1 cellular context compared by ENCODE assay signal in genomic region chr12:751192-751827, GRCh38.
TF ChIP-seq lines count a peak whose summit lies in the region.

No MANE protein-coding gene starts in this region.

TF ChIP-seq in K562, 482 proteins besides CTCF, POLR2A, EP300 and RAD21 (continued from another document and continues in another):
- TF ChIP-seq ZNF395 (CRISPR knock-in tag; IDR thresholded peaks at IDR 0.05) (peak; percentile 66; the same call in 1 of the 2 replicates), ATF1 (CRISPR knock-in tag; IDR thresholded peaks at IDR 0.05) (no peak), ATF1 (tag; IDR thresholded peaks at IDR 0.05) (peak; percentile 82), ZNF121 (CRISPR knock-in tag; conservative IDR thresholded peaks at IDR 0.05) (no peak), ZNF695 (CRISPR knock-in tag; IDR thresholded peaks at IDR 0.05) (no peak), NCOA1 (IDR thresholded peaks at IDR 0.05; ENCODE audit: low read depth) (no peak), GTF2F1 (IDR thresholded peaks at IDR 0.05; ENCODE audit: low read depth, low read length) (no peak), SRSF9 (IDR thresholded peaks at IDR 0.05; ENCODE audit: borderline replicate concordance, low read depth, low read length) (no peak), CBFB (CRISPR knock-in tag; IDR thresholded peaks at IDR 0.05) (no peak), SPI1 (IDR thresholded peaks at IDR 0.05; ENCODE audit: borderline replicate concordance, low read depth, low read length) (peak; percentile 39; the same call in 1 of the 2 replicates), TSC22D4 (tag; IDR thresholded peaks at IDR 0.05) (no peak), TFAP4 (CRISPR knock-in tag; IDR thresholded peaks at IDR 0.05; ENCODE audit: borderline replicate concordance) (peak; percentile 82; the same call in 1 of the 2 replicates), ZNF165 (CRISPR knock-in tag; IDR thresholded peaks at IDR 0.05; ENCODE audit: borderline replicate concordance) (no peak), TEAD4 (IDR thresholded peaks at IDR 0.05; ENCODE audit: low read length) (no peak), TEAD4 (CRISPR knock-in tag; IDR thresholded peaks at IDR 0.05; ENCODE audit: borderline replicate concordance) (no peak), CGGBP1 (CRISPR knock-in tag; IDR thresholded peaks at IDR 0.05) (no peak), STAT5B (CRISPR knock-in tag; IDR thresholded peaks at IDR 0.05) (no peak), ZNF175 (CRISPR knock-in tag; IDR thresholded peaks at IDR 0.05; ENCODE audit: low read depth) (0 out of 2 replicates have a peak, but pooled peaks have one; percentile 50), PHF20 (IDR thresholded peaks at IDR 0.05; ENCODE audit: partially characterized antibody) (no peak), ZNF644 (tag; IDR thresholded peaks at IDR 0.05; ENCODE audit: low read depth) (no peak), ZNF133 (CRISPR knock-in tag; IDR thresholded peaks at IDR 0.05) (no peak), DMBX1 (CRISPR knock-in tag; IDR thresholded peaks at IDR 0.05; ENCODE audit: borderline replicate concordance) (no peak), RB1 (IDR thresholded peaks at IDR 0.05; ENCODE audit: low read depth) (peak; percentile 84), ZNF347 (CRISPR knock-in tag; IDR thresholded peaks at IDR 0.05; ENCODE audit: low read depth) (no peak), ZNF184 (CRISPR knock-in tag; IDR thresholded peaks at IDR 0.05) (no peak), GTF2B (IDR thresholded peaks at IDR 0.05; ENCODE audit: extremely low read depth, insufficient read length) (no peak), ATF7 (IDR thresholded peaks at IDR 0.05) (0 out of 2 replicates have a peak, but pooled peaks have one; percentile 55), ZNF511 (CRISPR knock-in tag; IDR thresholded peaks at IDR 0.05) (peak; percentile 89), FOSL1 (tag; conservative IDR thresholded peaks at IDR 0.05) (peak; percentile 13; the same call in 1 of the 2 replicates), SMARCA5 (IDR thresholded peaks at IDR 0.05) (no peak), TRIM28 (IDR thresholded peaks at IDR 0.05) (no peak), TARDBP (IDR thresholded peaks at IDR 0.05) (no peak), MNT (conservative IDR thresholded peaks at IDR 0.05) (peak; percentile 51 to 69), ZNF384 (IDR thresholded peaks at IDR 0.05; ENCODE audit: low read depth, low read length) (no peak), LCOR (CRISPR knock-in tag; IDR thresholded peaks at IDR 0.05) (peak; percentile 57; the same call in 1 of the 2 replicates), RBFOX2 (IDR thresholded peaks at IDR 0.05; ENCODE audit: low read depth, low read length) (peak; percentile 90), GABPA (tag; conservative IDR thresholded peaks at IDR 0.05; ENCODE audit: low read depth) (peak; percentile 34; the same call in 1 of the 2 replicates), PHTF2 (CRISPR knock-in tag; IDR thresholded peaks at IDR 0.05) (no peak), ZNF75A (CRISPR knock-in tag; IDR thresholded peaks at IDR 0.05) (no peak), ZNF318 (IDR thresholded peaks at IDR 0.05; ENCODE audit: borderline replicate concordance in 1 of 2, low read depth in 1 of 2) (no peak), HMBOX1 (IDR thresholded peaks at IDR 0.05) (peak; percentile 30; the same call in 1 of the 2 replicates), TBP (optimal IDR thresholded peaks at IDR 0.05; ENCODE audit: low read depth, low read length) (peak; percentile 63), IFI16 (CRISPR knock-in tag; IDR thresholded peaks at IDR 0.05) (no peak), SAFB2 (IDR thresholded peaks at IDR 0.05; ENCODE audit: borderline replicate concordance, low read depth, low read length, severe bottlenecking) (no peak), ZBTB33 (CRISPR knock-in tag; IDR thresholded peaks at IDR 0.05) (peak; percentile 70; the same call in 1 of the 2 replicates), NCOR1 (IDR thresholded peaks at IDR 0.05) (no peak), MLLT1 (IDR thresholded peaks at IDR 0.05) (peak in 1 of 2 experiments; percentile 88; a peak in 2 of 4 replicates), SETDB1 (IDR thresholded peaks at IDR 0.05; ENCODE audit: low read length) (no peak), U2AF1 (optimal IDR thresholded peaks at IDR 0.05; ENCODE audit: low read depth, low read length) (no peak), C11orf30 (IDR thresholded peaks at IDR 0.05; ENCODE audit: low read depth) (no peak)
